Comparison of ENCODE assay signal across 13 cellular contexts in the genomic region with DNA sequence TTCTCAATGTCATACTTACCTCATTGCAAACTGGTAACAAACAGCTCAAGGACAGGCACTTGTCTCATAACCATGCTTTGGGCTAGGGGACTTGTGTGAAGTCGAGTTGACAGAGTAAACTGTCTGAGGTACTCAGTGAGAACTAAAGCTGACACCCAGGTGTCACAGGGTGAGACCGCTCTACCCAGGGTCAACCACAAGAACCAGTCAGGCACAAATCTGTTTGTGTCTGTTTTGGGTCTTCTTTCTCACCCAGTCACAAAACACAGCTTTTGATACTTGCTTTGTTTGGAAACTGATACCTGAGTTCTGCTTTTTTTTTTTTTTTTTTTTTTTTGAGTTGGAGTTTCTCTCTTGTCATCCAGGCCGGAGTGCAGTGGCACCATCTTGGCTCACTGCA.
DNase-seq lines count a peak whose midpoint lies in the region; ATAC-seq, FAIRE-seq and TF ChIP-seq lines count a peak whose summit lies in the region.
"Had no signal": no experiment of that assay in that cellular context is flagged by ENCODE, and none has a peak within 500 bp of the region (broad histone marks: within the 10 kb centered on the region; RNA-seq: fewer than 3 reads in every experiment).

No MANE protein-coding gene starts in this region.

- H3K4me3 ChIP-seq in small intestine (ENCODE audit: low read depth in 1 of 2, low read length in 2 of 2) = no peak overlapping the region
- H3K4me3 ChIP-seq: upper lobe of right lung had no signal

- 83 to 86% (median 84%) methylated on average over 3 of the region's 3 CpGs for WGBS in small intestine, 3 donors

- in situ Hi-C loops in KBM-7 (cut with MboI; ENCODE audit: low pct_unique_long_range_greater_than_20kb, low sequenced_read_pairs) = no loop called here

- TF ChIP-seq POLR2A in GM12891 (IDR thresholded peaks at IDR 0.05; ENCODE audit: low read depth, low read length) = no peak

- peak; percentile 92 for FAIRE-seq in GM12891 (lab: Jason Lieb, UNC)
- no peak for FAIRE-seq in small intestine (lab: Jason Lieb, UNC)

- H3K4me1 ChIP-seq in small intestine (ENCODE audit: control insufficient read depth in 2 of 2, insufficient read depth in 1 of 2, low read depth in 1 of 2, low read length in 1 of 2) = no peaks in the 10 kb centered on the region
- H3K4me1 ChIP-seq: upper lobe of right lung had no signal

- no peak overlapping the region for H3K27ac ChIP-seq in small intestine (ENCODE audit: low read depth in 1 of 2, low read length in 1 of 2)
- H3K27ac ChIP-seq: upper lobe of right lung had no signal

- H3K36me3 ChIP-seq in small intestine (ENCODE audit: control insufficient read depth in 2 of 2, insufficient read depth in 2 of 2, low read length in 2 of 2) = no peaks in the 10 kb centered on the region
- H3K36me3 ChIP-seq: upper lobe of right lung had no signal

- H3K9me3 ChIP-seq in small intestine (ENCODE audit: control insufficient read depth, low read depth) = no peaks in the 10 kb centered on the region
- H3K9me3 ChIP-seq: upper lobe of right lung had no signal

- no peaks in the 10 kb centered on the region for H3K27me3 ChIP-seq in small intestine (ENCODE audit: control insufficient read depth in 2 of 2, insufficient read depth in 2 of 2, low read length in 2 of 2)
- H3K27me3 ChIP-seq: upper lobe of right lung had no signal

- DNase-seq in GM12891 (ENCODE audit: insufficient read length, low spot score) (peak; percentile 55), NCI-H526 (lab: John Stamatoyannopoulos, UW) (no peak), pons (ENCODE audit: low spot score) (no peak), KBM-7 (no peak), small intestine (no peak)
- DNase-seq: activated CD4-positive, alpha-beta T cell treated with anti-CD3 and anti-CD28 coated beads, Interleukin-2, amount 10 ng/mL, durations not matched to agents 7 days and 5 days; activated naive CD4-positive, alpha-beta T cell treated with anti-CD3 and anti-CD28 coated beads, Interleukin-2, amount 50 U/mL, for 16 hours; NCI-H524; upper lobe of right lung had no signal

- ATAC-seq in GM19351 (IDR thresholded peaks at IDR 0.05; ENCODE audit: unreplicated experiment) = peak; percentile 91
- ATAC-seq in HG02759 (IDR thresholded peaks at IDR 0.05; ENCODE audit: unreplicated experiment) = peak; percentile 98
- ATAC-seq in HG03457 (IDR thresholded peaks at IDR 0.05; ENCODE audit: unreplicated experiment) = peak; percentile 91
- ATAC-seq: HCT116, upper lobe of right lung had no signal

TF ChIP-seq in GM12891, 5 proteins besides CTCF, POLR2A, EP300 and RAD21:
- TF ChIP-seq PAX5 (IDR thresholded peaks at IDR 0.05; ENCODE audit: insufficient read depth, low read length, severe bottlenecking) (peak; percentile 27), TAF1 (IDR thresholded peaks at IDR 0.05; ENCODE audit: low read depth, low read length) (no peak), SPI1 (IDR thresholded peaks at IDR 0.05; ENCODE audit: low read depth, low read length) (peak; percentile 70)
